24 cellular contexts compared by ENCODE assay signal in the genomic region with DNA sequence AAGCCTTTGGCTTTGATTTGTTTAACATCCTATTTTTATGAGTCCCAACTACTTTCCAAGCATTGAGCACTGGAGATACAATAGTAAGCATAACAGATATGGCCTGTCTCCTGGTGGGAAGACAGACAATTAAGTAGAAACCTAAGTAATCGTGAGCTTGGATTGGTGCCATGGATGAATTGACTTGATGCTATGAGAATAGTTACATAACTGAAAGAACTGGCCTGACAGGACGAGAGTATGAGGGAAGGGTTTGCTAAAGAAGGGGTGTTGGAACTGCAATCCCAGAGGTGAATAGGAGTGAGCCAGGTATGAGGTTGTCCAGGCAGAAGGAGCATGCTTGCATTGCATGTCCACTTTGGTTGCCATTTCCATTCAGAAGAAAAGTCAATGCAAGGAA.
"Had no signal": no experiment of that assay in that cellular context is flagged by ENCODE, and none has a peak within 500 bp of the region (broad histone marks: within the 10 kb centered on the region; RNA-seq: fewer than 3 reads in every experiment).

No MANE protein-coding gene starts in this region.

- H3K36me3 Mint-ChIP-seq: activated naive CD8-positive, alpha-beta T cell treated with anti-CD3 and anti-CD28 coated beads for 36 hours had no signal

- H3K4me1 Mint-ChIP-seq: activated naive CD8-positive, alpha-beta T cell treated with anti-CD3 and anti-CD28 coated beads for 36 hours; central memory CD8-positive, alpha-beta T cell had no signal

- H3K4me1 ChIP-seq: colonic mucosa, gastrocnemius medialis, psoas muscle, right atrium auricular region had no signal

- H3K27ac ChIP-seq: colonic mucosa, esophagus squamous epithelium, gastrocnemius medialis, ovary, psoas muscle, right atrium auricular region, spleen, tibial nerve, WERI-Rb-1 had no signal

- H3K27me3 ChIP-seq: colonic mucosa, dorsolateral prefrontal cortex, esophagus squamous epithelium, gastrocnemius medialis, ovary, right atrium auricular region, spleen, tibial nerve had no signal

- ATAC-seq: activated CD8-positive, alpha-beta T cell treated with anti-CD3 and anti-CD28 coated beads, Interleukin-2, amount 10 ng/mL, durations not matched to agents 7 days and 5 days; effector memory CD8-positive, alpha-beta T cell; gastrocnemius medialis; left cardiac atrium; natural killer cell treated with Interleukin-12 subunit alpha and Interleukin-12 subunit beta and Interleukin-15 and Interleukin-18, amount 100 ng/mL, for 72 hours; psoas muscle had no signal

- H3K27me3 Mint-ChIP-seq: activated naive CD8-positive, alpha-beta T cell treated with anti-CD3 and anti-CD28 coated beads for 36 hours; central memory CD8-positive, alpha-beta T cell; effector memory CD8-positive, alpha-beta T cell; natural killer cell treated with Interleukin-12 subunit alpha and Interleukin-12 subunit beta and Interleukin-15 and Interleukin-18, amount 100 ng/mL, for 72 hours; stimulated activated naive CD8-positive, alpha-beta T cell treated with anti-CD3 and anti-CD28 coated beads, Interleukin-15, Interleukin-2, amounts not matched to agents 100 ng/mL and 50 ng/mL, for 24 hours had no signal

- DNase-seq: activated CD4-positive, alpha-beta T cell treated with anti-CD3 and anti-CD28 coated beads for 1 hour; activated CD4-positive, alpha-beta T cell treated with anti-CD3 and anti-CD28 coated beads, Interleukin-2, amount 50 U/mL, for 1 hour; activated CD8-positive, alpha-beta T cell treated with anti-CD3 and anti-CD28 coated beads, Interleukin-2, amount 10 ng/mL, durations not matched to agents 7 days and 5 days; activated naive CD4-positive, alpha-beta T cell; activated naive CD8-positive, alpha-beta T cell treated with anti-CD3 and anti-CD28 coated beads for 36 hours; colonic mucosa; dorsolateral prefrontal cortex; effector memory CD8-positive, alpha-beta T cell; esophagus squamous epithelium; gastrocnemius medialis; head of caudate nucleus; islet precursor cell; left cardiac atrium; ovary; psoas muscle; spleen; stimulated activated CD4-positive, alpha-beta T cell treated with anti-CD3 and anti-CD28 coated beads, Interleukin-4, amount 100 ng/mL, for 4 hours; substantia nigra; WERI-Rb-1 had no signal

- H3K9me3 Mint-ChIP-seq: activated naive CD8-positive, alpha-beta T cell treated with anti-CD3 and anti-CD28 coated beads for 36 hours; central memory CD8-positive, alpha-beta T cell; effector memory CD8-positive, alpha-beta T cell; natural killer cell treated with Interleukin-12 subunit alpha and Interleukin-12 subunit beta and Interleukin-15 and Interleukin-18, amount 100 ng/mL, for 72 hours; stimulated activated naive CD8-positive, alpha-beta T cell treated with anti-CD3 and anti-CD28 coated beads, Interleukin-15, Interleukin-2, amounts not matched to agents 100 ng/mL and 50 ng/mL, for 24 hours had no signal

- H3K9me3 ChIP-seq: colonic mucosa, esophagus squamous epithelium, gastrocnemius medialis, ovary, psoas muscle, right atrium auricular region, spleen, tibial nerve had no signal

- H3K27ac Mint-ChIP-seq: activated CD8-positive, alpha-beta T cell treated with anti-CD3 and anti-CD28 coated beads, Interleukin-2, amount 10 ng/mL, durations not matched to agents 7 days and 5 days; activated naive CD8-positive, alpha-beta T cell treated with anti-CD3 and anti-CD28 coated beads for 36 hours; natural killer cell treated with Interleukin-12 subunit alpha and Interleukin-12 subunit beta and Interleukin-15 and Interleukin-18, amount 100 ng/mL, for 72 hours; stimulated activated naive CD8-positive, alpha-beta T cell treated with anti-CD3 and anti-CD28 coated beads, Interleukin-15, Interleukin-2, amounts not matched to agents 100 ng/mL and 50 ng/mL, for 24 hours had no signal

- H3K4me3 ChIP-seq: colonic mucosa, dorsolateral prefrontal cortex, esophagus squamous epithelium, gastrocnemius medialis, ovary, psoas muscle, right atrium auricular region, spleen, tibial nerve had no signal

- H3K4me3 Mint-ChIP-seq: activated CD8-positive, alpha-beta T cell treated with anti-CD3 and anti-CD28 coated beads, Interleukin-2, amount 10 ng/mL, durations not matched to agents 7 days and 5 days; activated naive CD8-positive, alpha-beta T cell treated with anti-CD3 and anti-CD28 coated beads for 36 hours; central memory CD8-positive, alpha-beta T cell; effector memory CD8-positive, alpha-beta T cell; natural killer cell treated with Interleukin-12 subunit alpha and Interleukin-12 subunit beta and Interleukin-15 and Interleukin-18, amount 100 ng/mL, for 72 hours; stimulated activated naive CD8-positive, alpha-beta T cell treated with anti-CD3 and anti-CD28 coated beads, Interleukin-15, Interleukin-2, amounts not matched to agents 100 ng/mL and 50 ng/mL, for 24 hours had no signal

- H3K36me3 ChIP-seq: ovary had no signal
